In the genomic region with DNA sequence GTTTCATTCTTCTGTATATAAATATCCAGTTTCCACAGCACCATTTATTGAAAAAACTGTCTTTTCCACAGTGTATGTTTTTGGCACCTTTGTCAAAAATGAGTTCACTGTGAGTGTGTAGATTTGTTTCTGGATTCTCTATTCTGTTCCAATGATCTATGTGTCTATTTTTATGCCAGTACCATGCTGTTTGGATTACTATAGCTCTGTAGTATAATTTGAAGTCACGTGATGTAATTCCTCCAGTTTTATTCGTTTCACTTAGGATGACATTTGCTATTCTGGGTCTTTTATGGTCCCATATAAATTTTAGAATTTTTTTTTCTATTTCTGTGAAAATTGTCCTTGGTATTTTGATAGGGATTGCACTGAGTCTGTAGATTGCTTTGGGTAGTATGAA, we compare ENCODE assay signal across 29 cellular contexts.
"Had no signal": no experiment of that assay in that cellular context is flagged by ENCODE, and none has a peak within 500 bp of the region (broad histone marks: within the 10 kb centered on the region; RNA-seq: fewer than 3 reads in every experiment).

No MANE protein-coding gene starts in this region.

- H3K36me3 ChIP-seq: ovary, spleen, suprapubic skin, tibial artery, transverse colon, upper lobe of right lung, uterus had no signal

- H3K9me3 ChIP-seq: ovary, suprapubic skin, testis, upper lobe of right lung had no signal

- H3K27ac ChIP-seq: neural progenitor cell, ovary, parathyroid adenoma, psoas muscle, skin epidermis, spleen, suprapubic skin, testis, tibial artery, transverse colon, upper lobe of right lung, uterus had no signal

- H2AFZ ChIP-seq: neural progenitor cell, parathyroid adenoma had no signal

- H3K4me3 ChIP-seq: neural progenitor cell, ovary, psoas muscle, skin epidermis, smooth muscle cell, spleen, suprapubic skin, testis, tibial artery, transverse colon, upper lobe of right lung, uterus had no signal

- DNase-seq: naive thymus-derived CD4-positive, alpha-beta T cell; natural killer cell; occipital lobe; ovary; posterior cingulate gyrus; psoas muscle; right cardiac atrium; spleen; stimulated activated CD4-positive, alpha-beta T cell treated with anti-CD3 and anti-CD28 coated beads, Interleukin-12 subunit alpha, Interleukin-12 subunit beta, amount 100 ng/mL, for 4 hours; stimulated activated CD4-positive, alpha-beta T cell treated with anti-CD3 and anti-CD28 coated beads, Interleukin-1b, Interleukin-23, amount 100 ng/mL, for 48 hours; stimulated activated CD4-positive, alpha-beta T cell treated with anti-CD3 and anti-CD28 coated beads, Interleukin-4, amount 100 ng/mL, for 1 hour; stimulated activated CD4-positive, alpha-beta T cell treated with anti-CD3 and anti-CD28 coated beads, Interleukin-4, amount 100 ng/mL, for 4 hours; stimulated activated CD8-positive, alpha-beta memory T cell treated with anti-CD3 and anti-CD28 coated beads, Interleukin-4, amount 100 ng/mL, for 48 hours; stimulated activated naive CD4-positive, alpha-beta T cell; stimulated activated naive CD8-positive, alpha-beta T cell treated with anti-CD3 and anti-CD28 coated beads, Interleukin-15, amount 100 ng/mL, for 72 hours; stimulated activated naive CD8-positive, alpha-beta T cell treated with anti-CD3 and anti-CD28 coated beads, Interleukin-15, Interleukin-2, amounts not matched to agents 100 U/mL and 50 U/mL, for 24 hours; substantia nigra; testis; tibial artery; transverse colon; upper lobe of right lung; uterus had no signal

- H3K27me3 ChIP-seq: neural progenitor cell, ovary, spleen, suprapubic skin, testis, tibial artery, transverse colon, upper lobe of right lung, uterus had no signal

- ATAC-seq: naive thymus-derived CD4-positive, alpha-beta T cell; natural killer cell; psoas muscle; right cardiac atrium; sciatic nerve; stimulated activated memory B cell treated with anti-CD40 and anti-IgM and Interleukin-4, amounts not matched to agents 10 μg/mL and 1 μg/mL and 100 μg/mL, for 72 hours; stimulated activated naive CD8-positive, alpha-beta T cell treated with anti-CD3 and anti-CD28 coated beads, Interleukin-15, amount 100 ng/mL, for 72 hours; stimulated activated naive CD8-positive, alpha-beta T cell treated with anti-CD3 and anti-CD28 coated beads, Interleukin-15, Interleukin-2, amounts not matched to agents 100 U/mL and 50 U/mL, for 24 hours; upper lobe of right lung had no signal

- H3K79me2 ChIP-seq: parathyroid adenoma had no signal

- H3K4me2 ChIP-seq: neural progenitor cell, smooth muscle cell had no signal

- H3K4me1 ChIP-seq: neural progenitor cell, parathyroid adenoma, psoas muscle, spleen, suprapubic skin, testis, tibial artery, transverse colon, upper lobe of right lung, uterus had no signal

- H3K9ac ChIP-seq: neural progenitor cell, parathyroid adenoma had no signal
